In the genomic region with DNA sequence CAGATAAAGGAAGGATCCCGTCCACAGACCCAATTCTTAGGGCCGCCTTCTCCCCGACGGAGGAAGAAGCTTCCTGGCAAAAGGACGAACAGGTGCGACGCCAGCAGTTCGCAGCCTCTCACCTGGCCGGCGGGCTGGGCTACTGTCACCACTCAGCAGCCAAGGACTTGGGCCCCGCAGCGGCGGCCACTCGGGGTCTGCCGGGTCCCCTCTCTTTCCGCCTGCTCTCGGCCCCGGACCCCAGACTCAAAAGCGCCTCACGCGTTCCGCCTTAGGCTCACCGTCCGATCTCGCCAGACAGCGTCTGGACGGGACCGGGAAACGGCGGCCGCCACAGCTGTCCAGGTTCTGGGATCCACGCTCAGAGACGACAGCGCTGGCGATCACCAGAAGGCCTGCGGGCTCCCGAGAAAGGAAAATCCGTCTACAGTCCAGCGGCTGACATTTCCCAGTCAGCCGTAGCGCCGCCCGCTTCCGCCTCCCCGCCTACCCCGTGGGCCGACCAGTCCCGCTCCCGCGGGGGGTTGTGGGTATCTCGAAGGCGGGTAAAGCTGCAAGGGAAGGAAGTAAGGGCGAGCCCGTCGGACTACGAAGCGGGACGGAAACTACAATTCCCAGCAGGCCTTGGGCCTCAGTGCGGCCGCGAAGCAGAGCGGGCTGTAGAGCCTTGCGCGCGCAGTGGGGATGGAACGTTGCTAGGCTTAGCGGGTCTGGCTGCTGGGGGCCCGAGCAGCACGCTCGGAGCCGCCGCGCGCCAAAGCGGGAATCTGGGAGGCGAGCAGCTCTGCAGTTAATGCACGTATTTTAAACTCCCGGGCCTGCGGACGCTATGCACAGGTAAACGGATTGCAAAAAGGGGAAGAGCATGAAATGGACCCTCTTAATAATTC, we compare ENCODE assay signal across 8 cellular contexts. TPM values are rescaled to one million over a fixed set of nuclear protein-coding genes. Genes with fewer than 3 reads are reported as not detected.
DNase-seq lines count a peak whose midpoint lies in the region; ATAC-seq lines count a peak whose summit lies in the region.

A gene (minus strand): TSS at position 454 of the 890 bp plus-strand sequence. CDS start 8,538 bp downstream, outside the sequence.
A gene (plus strand): TSS at position 678 of the 890 bp plus-strand sequence. CDS start 152 bp downstream, at position 830.

- POLR2A ChIA-PET in activated CD4-positive, alpha-beta T cell treated with anti-CD3 and anti-CD28 coated beads for 36 hours (lab: Charles Lee): interaction anchor here (0.9 to 2.4 kb wide), 4 partner anchors 12 to 539 kb away, joined by 3 to 16 read pairs (median 6); a partner anchor contains a TSS

- H3K9me3 Mint-ChIP-seq in activated CD4-positive, alpha-beta T cell treated with anti-CD3 and anti-CD28 coated beads for 36 hours (ENCODE audit: low read depth): no peaks in the 10 kb centered on the region

- peak within 1 kb of the TSS; percentile 97 for H3K4me3 Mint-ChIP-seq in activated CD4-positive, alpha-beta T cell treated with anti-CD3 and anti-CD28 coated beads for 36 hours

- DNase-seq in Ammon's horn (ENCODE audit: low spot score): peak; percentile 99
- DNase-seq in GM19238 (ENCODE audit: insufficient read length, low spot score): peak; percentile 86
- peak; percentile 98 to 99 for DNase-seq in NCI-H524 (lab: John Stamatoyannopoulos, UW)
- peak; percentile 98 for DNase-seq in activated CD4-positive, alpha-beta T cell treated with anti-CD3 and anti-CD28 coated beads for 36 hours
- DNase-seq in kidney glomerular epithelial cell (lab: John Stamatoyannopoulos, UW): peak; percentile 96
- DNase-seq in stimulated activated CD4-positive, alpha-beta T cell treated with anti-CD3 and anti-CD28 coated beads, Interleukin-1b, Interleukin-23, amount 100 ng/mL, for 1 hour (ENCODE audit: low read depth in 2 of 2): peak; percentile 86 to 91

- H3K4me1 Mint-ChIP-seq in activated CD4-positive, alpha-beta T cell treated with anti-CD3 and anti-CD28 coated beads for 36 hours: peaks cover 55% of the 10 kb centered on the region

- H3K27me3 Mint-ChIP-seq in activated CD4-positive, alpha-beta T cell treated with anti-CD3 and anti-CD28 coated beads for 36 hours: no peaks in the 10 kb centered on the region

- CTCF ChIA-PET in activated CD4-positive, alpha-beta T cell treated with anti-CD3 and anti-CD28 coated beads for 36 hours (lab: Charles Lee): interaction anchor here (0.6 to 3.6 kb wide), 8 partner anchors 12 to 1243 kb away, joined by 3 to 18 read pairs (median 4); a partner anchor contains a TSS

- peak within 1 kb of the TSS; percentile 6 for H3K27ac ChIP-seq in cingulate gyrus (ENCODE audit: low read depth, low read length)

- peak; percentile 98 for ATAC-seq in HG03442 (IDR thresholded peaks at IDR 0.05; ENCODE audit: unreplicated experiment)
- peak; percentile 99 for ATAC-seq in activated CD4-positive, alpha-beta T cell treated with anti-CD3 and anti-CD28 coated beads for 36 hours

- H3K27ac Mint-ChIP-seq in activated CD4-positive, alpha-beta T cell treated with anti-CD3 and anti-CD28 coated beads for 36 hours: peak within 1 kb of the TSS; percentile 91

- peaks cover 35% of the 10 kb centered on the region for H3K36me3 Mint-ChIP-seq in activated CD4-positive, alpha-beta T cell treated with anti-CD3 and anti-CD28 coated beads for 36 hours (ENCODE audit: low read depth)

- intact Hi-C loops in activated CD4-positive, alpha-beta T cell treated with anti-CD3 and anti-CD28 coated beads for 36 hours (cut with DNase I, micrococcal nuclease): loop anchor here (1.0 to 5.0 kb wide), 6 partner anchors 91 to 1314 kb away; a partner anchor contains a TSS

RNA-seq across cellular contexts. Expression of the first gene that starts in this region (rescaled TPM):
- total RNA-seq in activated CD4-positive, alpha-beta T cell treated with anti-CD3 and anti-CD28 coated beads for 36 hours: 10 to 100 TPM in 1 of 2 experiments, 1 to 10 TPM in 1; 9.3 to 10.2 TPM

RNA-seq across cellular contexts. Expression of the second gene that starts in this region (rescaled TPM):
- 10 to 100 TPM; 48.0 to 56.8 TPM for total RNA-seq in activated CD4-positive, alpha-beta T cell treated with anti-CD3 and anti-CD28 coated beads for 36 hours

Comparison
In these comparisons a context has a peak if more than half of its experiments do, and no peak if none do; other contexts are left out.
1. Peak in every context shown above with its lines: DNase-seq, ATAC-seq and H3K27ac ChIP-seq.